Comparison of ENCODE assay signal across 15 cellular contexts in the genomic region with DNA sequence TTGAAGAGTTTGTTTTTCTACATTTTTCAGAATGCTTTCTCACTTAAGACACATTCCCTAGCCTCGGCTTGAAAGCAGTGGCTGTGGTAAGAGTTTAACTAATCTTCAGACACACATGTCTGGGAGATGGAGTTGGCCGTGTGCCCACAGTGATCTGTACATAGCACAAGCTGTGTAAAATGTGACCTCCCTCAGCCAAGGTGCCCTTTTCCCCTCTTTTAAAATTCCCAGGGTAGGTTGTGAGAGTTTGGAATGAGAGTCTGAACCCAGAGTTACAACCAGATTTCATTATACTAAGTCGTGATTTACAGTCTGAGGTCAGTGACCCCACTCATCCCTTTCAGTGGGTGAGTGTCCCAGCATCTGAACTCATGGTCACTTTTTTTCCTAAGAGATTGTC. TPM values are rescaled to one million over a fixed set of nuclear protein-coding genes. Genes with fewer than 3 reads are reported as not detected.
DNase-seq lines count a peak whose midpoint lies in the region; ATAC-seq and TF ChIP-seq lines count a peak whose summit lies in the region.
"Had no signal": no experiment of that assay in that cellular context is flagged by ENCODE, and none has a peak within 500 bp of the region (broad histone marks: within the 10 kb centered on the region; RNA-seq: fewer than 3 reads in every experiment).

No MANE protein-coding gene starts in this region.

- H3K36me3 ChIP-seq in cardiac muscle cell, result no peaks in the 10 kb centered on the region
- H3K36me3 ChIP-seq in gastroesophageal sphincter, result peaks cover 0 to 95% of the 10 kb centered on the region in 2 donors
- H3K36me3 ChIP-seq: BE2C had no signal

- peaks cover 26% of the 10 kb centered on the region for H3K4me1 Mint-ChIP-seq in activated T-cell treated with anti-CD3 and anti-CD28 coated beads, Interleukin-2, amount 50 U/mL, for 24 hours (ENCODE audit: low read depth)
- peaks cover 16% of the 10 kb centered on the region for H3K4me1 Mint-ChIP-seq in activated T-helper 17 cell treated with anti-CD3 and anti-CD28 coated beads, Interleukin-2, amount 50 U/mL, for 72 hours

- no peaks in the 10 kb centered on the region for H3K4me1 ChIP-seq in cardiac muscle cell (ENCODE audit: low read depth)
- no peaks in the 10 kb centered on the region for H3K4me1 ChIP-seq in gastroesophageal sphincter
- H3K4me1 ChIP-seq: BE2C, suprapubic skin had no signal

- 40 to 41% methylated on average over 3 of the region's 3 CpGs for WGBS in gastroesophageal sphincter (ENCODE audit: low coverage in 1 of 2), 2 donors

- H3K27me3 ChIP-seq in cardiac muscle cell (no peaks in the 10 kb centered on the region), gastroesophageal sphincter (no peaks in the 10 kb centered on the region)
- H3K27me3 ChIP-seq: BE2C, suprapubic skin had no signal

- H3K27me3 Mint-ChIP-seq in activated T-cell treated with anti-CD3 and anti-CD28 coated beads, Interleukin-2, amount 50 U/mL, for 24 hours, result no peaks in the 10 kb centered on the region
- no peaks in the 10 kb centered on the region for H3K27me3 Mint-ChIP-seq in activated T-helper 17 cell treated with anti-CD3 and anti-CD28 coated beads, Interleukin-2, amount 50 U/mL, for 72 hours

- no peak overlapping the region for H3K4me3 Mint-ChIP-seq in activated T-cell treated with anti-CD3 and anti-CD28 coated beads, Interleukin-2, amount 50 U/mL, for 24 hours
- no peak overlapping the region for H3K4me3 Mint-ChIP-seq in activated T-helper 17 cell treated with anti-CD3 and anti-CD28 coated beads, Interleukin-2, amount 50 U/mL, for 72 hours

- peaks cover 97% of the 10 kb centered on the region for H3K36me3 Mint-ChIP-seq in activated T-cell treated with anti-CD3 and anti-CD28 coated beads, Interleukin-2, amount 50 U/mL, for 24 hours (ENCODE audit: low read depth)
- H3K36me3 Mint-ChIP-seq in activated T-helper 17 cell treated with anti-CD3 and anti-CD28 coated beads, Interleukin-2, amount 50 U/mL, for 72 hours (ENCODE audit: low read depth), result peaks cover 93% of the 10 kb centered on the region

- no peak for TF ChIP-seq POLR2A in gastroesophageal sphincter (IDR thresholded peaks at IDR 0.05)

- H3K27ac ChIP-seq in cardiac muscle cell (no peak overlapping the region), gastroesophageal sphincter (no peak overlapping the region)
- H3K27ac ChIP-seq: suprapubic skin had no signal

- TF ChIP-seq CTCF in cardiac muscle cell (IDR thresholded peaks at IDR 0.05; ENCODE audit: low read depth, low read length), result no peak
- TF ChIP-seq CTCF in retinal pigment epithelial cell (conservative IDR thresholded peaks at IDR 0.05; ENCODE audit: low read depth, low read length), result no peak
- TF ChIP-seq CTCF in gastroesophageal sphincter (IDR thresholded peaks at IDR 0.05), result no peak

- no peak for ATAC-seq in activated T-helper 17 cell treated with anti-CD3 and anti-CD28 coated beads, Interleukin-2, amount 50 U/mL, for 72 hours (replicated peaks)
- ATAC-seq in SK-N-SH treated with all-trans-retinoic acid at 6 μM for 48 hours (no peak), gastroesophageal sphincter (no peak)

- TF ChIP-seq EP300 in gastroesophageal sphincter (IDR thresholded peaks at IDR 0.05), result no peak

- H3K9me3 Mint-ChIP-seq in activated T-cell treated with anti-CD3 and anti-CD28 coated beads, Interleukin-2, amount 50 U/mL, for 24 hours, result no peaks in the 10 kb centered on the region
- H3K9me3 Mint-ChIP-seq in activated T-helper 17 cell treated with anti-CD3 and anti-CD28 coated beads, Interleukin-2, amount 50 U/mL, for 72 hours, result no peaks in the 10 kb centered on the region

- H3K4me3 ChIP-seq in cardiac muscle cell (no peak overlapping the region), retinal pigment epithelial cell (ENCODE audit: low read length) (no peak overlapping the region), gastroesophageal sphincter (no peak overlapping the region)
- H3K4me3 ChIP-seq: suprapubic skin had no signal

- H3K9me3 ChIP-seq in cardiac muscle cell (ENCODE audit: low read depth) (no peaks in the 10 kb centered on the region), gastroesophageal sphincter (no peaks in the 10 kb centered on the region)
- H3K9me3 ChIP-seq: BE2C, suprapubic skin had no signal

- H3K27ac Mint-ChIP-seq in activated T-cell treated with anti-CD3 and anti-CD28 coated beads, Interleukin-2, amount 50 U/mL, for 24 hours, result peak overlapping the region; percentile 19
- H3K27ac Mint-ChIP-seq in activated T-helper 17 cell treated with anti-CD3 and anti-CD28 coated beads, Interleukin-2, amount 50 U/mL, for 72 hours, result peak overlapping the region; percentile 53

- no peak for DNase-seq in activated T-cell treated with anti-CD3 and anti-CD28 coated beads, Interleukin-2, amount 50 U/mL, for 24 hours
- DNase-seq in activated T-cell treated with anti-CD3 and anti-CD28 coated beads, Interleukin-2, amount 50 U/mL, for 48 hours, result no peak
- DNase-seq in cardiac muscle cell (ENCODE audit: low read depth in 1 of 2, low spot score in 1 of 2) (peak; percentile 50 to 93), retinal pigment epithelial cell (ENCODE audit: low read depth) (peak; percentile 87), EL (no peak)
- DNase-seq: activated gamma-delta T cell treated with Interleukin-2 at 50 U/mL for 16 hours; BE2C; effector memory CD4-positive, alpha-beta T cell; HCEC 1CT; NCI-H2081 treated with DMSO at 0.1 percent for 48 hours; stimulated activated CD4-positive, alpha-beta T cell treated with anti-CD3 and anti-CD28 coated beads, Interleukin-4, amount 100 ng/mL, for 1 hour had no signal

TF ChIP-seq in SK-N-SH treated with all-trans-retinoic acid at 6 μM for 48 hours, 23 proteins besides CTCF, POLR2A, EP300 and RAD21 (continues in another document):
- no peak for TF ChIP-seq SNAI2 (CRISPR knock-in tag; IDR thresholded peaks at IDR 0.05)
- no peak for TF ChIP-seq RARB (CRISPR knock-in tag; IDR thresholded peaks at IDR 0.05)
- no peak for TF ChIP-seq TCF4 (CRISPR knock-in tag; IDR thresholded peaks at IDR 0.05; ENCODE audit: borderline replicate concordance)
- TF ChIP-seq GLIS3 (CRISPR knock-in tag; IDR thresholded peaks at IDR 0.05), result no peak
- TF ChIP-seq, protein P1, sequence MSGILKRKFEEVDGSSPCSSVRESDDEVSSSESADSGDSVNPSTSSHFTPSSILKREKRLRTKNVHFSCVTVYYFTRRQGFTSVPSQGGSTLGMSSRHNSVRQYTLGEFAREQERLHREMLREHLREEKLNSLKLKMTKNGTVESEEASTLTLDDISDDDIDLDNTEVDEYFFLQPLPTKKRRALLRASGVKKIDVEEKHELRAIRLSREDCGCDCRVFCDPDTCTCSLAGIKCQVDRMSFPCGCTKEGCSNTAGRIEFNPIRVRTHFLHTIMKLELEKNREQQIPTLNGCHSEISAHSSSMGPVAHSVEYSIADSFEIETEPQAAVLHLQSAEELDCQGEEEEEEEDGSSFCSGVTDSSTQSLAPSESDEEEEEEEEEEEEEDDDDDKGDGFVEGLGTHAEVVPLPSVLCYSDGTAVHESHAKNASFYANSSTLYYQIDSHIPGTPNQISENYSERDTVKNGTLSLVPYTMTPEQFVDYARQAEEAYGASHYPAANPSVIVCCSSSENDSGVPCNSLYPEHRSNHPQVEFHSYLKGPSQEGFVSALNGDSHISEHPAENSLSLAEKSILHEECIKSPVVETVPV (CRISPR knock-in tag; IDR thresholded peaks at IDR 0.05), result no peak
- no peak for TF ChIP-seq ZFP30 (CRISPR knock-in tag; IDR thresholded peaks at IDR 0.05)
- TF ChIP-seq ZNF8 (CRISPR knock-in tag; IDR thresholded peaks at IDR 0.05), result no peak
- TF ChIP-seq ZC3H10 (CRISPR knock-in tag; IDR thresholded peaks at IDR 0.05), result no peak
- no peak for TF ChIP-seq ZFP3 (CRISPR knock-in tag; IDR thresholded peaks at IDR 0.05)
- TF ChIP-seq, protein P2, sequence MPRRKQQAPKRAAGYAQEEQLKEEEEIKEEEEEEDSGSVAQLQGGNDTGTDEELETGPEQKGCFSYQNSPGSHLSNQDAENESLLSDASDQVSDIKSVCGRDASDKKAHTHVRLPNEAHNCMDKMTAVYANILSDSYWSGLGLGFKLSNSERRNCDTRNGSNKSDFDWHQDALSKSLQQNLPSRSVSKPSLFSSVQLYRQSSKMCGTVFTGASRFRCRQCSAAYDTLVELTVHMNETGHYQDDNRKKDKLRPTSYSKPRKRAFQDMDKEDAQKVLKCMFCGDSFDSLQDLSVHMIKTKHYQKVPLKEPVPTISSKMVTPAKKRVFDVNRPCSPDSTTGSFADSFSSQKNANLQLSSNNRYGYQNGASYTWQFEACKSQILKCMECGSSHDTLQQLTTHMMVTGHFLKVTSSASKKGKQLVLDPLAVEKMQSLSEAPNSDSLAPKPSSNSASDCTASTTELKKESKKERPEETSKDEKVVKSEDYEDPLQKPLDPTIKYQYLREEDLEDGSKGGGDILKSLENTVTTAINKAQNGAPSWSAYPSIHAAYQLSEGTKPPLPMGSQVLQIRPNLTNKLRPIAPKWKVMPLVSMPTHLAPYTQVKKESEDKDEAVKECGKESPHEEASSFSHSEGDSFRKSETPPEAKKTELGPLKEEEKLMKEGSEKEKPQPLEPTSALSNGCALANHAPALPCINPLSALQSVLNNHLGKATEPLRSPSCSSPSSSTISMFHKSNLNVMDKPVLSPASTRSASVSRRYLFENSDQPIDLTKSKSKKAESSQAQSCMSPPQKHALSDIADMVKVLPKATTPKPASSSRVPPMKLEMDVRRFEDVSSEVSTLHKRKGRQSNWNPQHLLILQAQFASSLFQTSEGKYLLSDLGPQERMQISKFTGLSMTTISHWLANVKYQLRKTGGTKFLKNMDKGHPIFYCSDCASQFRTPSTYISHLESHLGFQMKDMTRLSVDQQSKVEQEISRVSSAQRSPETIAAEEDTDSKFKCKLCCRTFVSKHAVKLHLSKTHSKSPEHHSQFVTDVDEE (CRISPR knock-in tag; IDR thresholded peaks at IDR 0.05), result no peak
- TF ChIP-seq PPARA (CRISPR knock-in tag; IDR thresholded peaks at IDR 0.05; ENCODE audit: borderline replicate concordance), result no peak
- no peak for TF ChIP-seq ZNF70 (CRISPR knock-in tag; IDR thresholded peaks at IDR 0.05)
- TF ChIP-seq OSR1 (CRISPR knock-in tag; IDR thresholded peaks at IDR 0.05), result no peak
- TF ChIP-seq ESRRG (CRISPR knock-in tag; IDR thresholded peaks at IDR 0.05), result no peak
- no peak for TF ChIP-seq ISL1 (CRISPR knock-in tag; IDR thresholded peaks at IDR 0.05)
- TF ChIP-seq BACH2 (CRISPR knock-in tag; IDR thresholded peaks at IDR 0.05; ENCODE audit: borderline replicate concordance), result no peak

RNA-seq across cellular contexts. Expression of a gene that starts 59.5 kb away (rescaled TPM):
- total RNA-seq in activated T-helper 17 cell treated with anti-CD3 and anti-CD28 coated beads, Interleukin-2, amount 50 U/mL, for 72 hours, result 1 to 10 TPM; 3.5 to 5.8 TPM
- total RNA-seq in cardiac muscle cell (43.8 and 52.6 TPM in 2 replicates), gastroesophageal sphincter (100 to 1,000 TPM; 133 to 372 (median 163) TPM)
- polyA plus RNA-seq in cardiac muscle cell, result 35.9 and 53.9 TPM in 2 replicates

Comparison
In these comparisons a context has a peak if more than half of its experiments do, and no peak if none do; other contexts are left out.
1. DNase-seq: peak in cardiac muscle cell (2 of 2) and retinal pigment epithelial cell (single experiment); none in activated T-cell treated with anti-CD3 and anti-CD28 coated beads, Interleukin-2, amount 50 U/mL, for 24 hours (single experiment), activated T-cell treated with anti-CD3 and anti-CD28 coated beads, Interleukin-2, amount 50 U/mL, for 48 hours (0 of 2) and EL (single experiment).